ENCODE assay signal across 15 cellular contexts in the genomic region with DNA sequence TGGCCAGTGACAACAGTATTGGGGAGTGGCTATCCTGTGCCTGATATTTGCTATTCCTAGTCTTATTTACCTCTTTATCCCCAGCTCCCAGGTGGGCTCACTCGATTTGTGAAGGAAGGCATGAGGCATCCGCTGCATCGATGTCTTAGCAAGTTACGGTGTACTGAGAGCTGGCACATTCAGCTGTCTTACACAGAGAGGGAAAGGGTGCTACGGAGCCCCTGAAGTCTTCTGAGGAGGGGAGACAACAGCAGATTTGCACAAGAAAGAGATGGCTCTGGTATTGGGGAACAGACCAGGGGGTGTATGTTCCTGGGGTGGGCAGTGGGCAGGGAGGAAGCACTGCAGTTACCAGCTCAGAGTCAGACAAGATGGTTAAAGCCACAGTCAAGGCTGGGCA.
DNase-seq lines count a peak whose midpoint lies in the region; FAIRE-seq and TF ChIP-seq lines count a peak whose summit lies in the region.
"Had no signal": no experiment of that assay in that cellular context is flagged by ENCODE, and none has a peak within 500 bp of the region (broad histone marks: within the 10 kb centered on the region; RNA-seq: fewer than 3 reads in every experiment).

No MANE protein-coding gene starts in this region.

- no peak overlapping the region for H3K4me2 ChIP-seq in H9 (ENCODE audit: insufficient read depth, insufficient read length, low read length)
- no peak overlapping the region for H3K4me2 ChIP-seq in H1 (ENCODE audit: insufficient read depth in 1 of 2, low read depth in 2 of 2, low read length in 2 of 2)
- H3K4me2 ChIP-seq: BLaER1 treated with 17β-estradiol and CSF1 and Interleukin-3, amounts not matched to agents 10 nM and 100 nM had no signal

- TF ChIP-seq POLR2A in H1 (IDR thresholded peaks at IDR 0.05; ENCODE audit: control extremely low read depth in 1 of 2, low read depth in 2 of 2, low read length in 2 of 2) = no peak
- no peak for TF ChIP-seq POLR2A in vagina (IDR thresholded peaks at IDR 0.05)

- H2BK15ac ChIP-seq in H9 (ENCODE audit: low read depth, low read length) (no peak overlapping the region), H1 (ENCODE audit: low read length) (no peak overlapping the region)

- H3K9ac ChIP-seq in H9 (ENCODE audit: extremely low read depth, insufficient read length, low read length) = no peak overlapping the region
- H3K9ac ChIP-seq in H1 (replicated peaks in 1 of 4; ENCODE audit: extremely low read depth in 1 of 4, low read depth in 3 of 4, low read length in 3 of 4) = no peak overlapping the region
- H3K9ac ChIP-seq: BLaER1 treated with 17β-estradiol and CSF1 and Interleukin-3, amounts not matched to agents 10 nM and 100 nM had no signal

- H3K79me1 ChIP-seq in H9 (ENCODE audit: insufficient read depth, low read depth, low read length, poor library complexity, severe bottlenecking) (no peaks in the 10 kb centered on the region), H1 (ENCODE audit: low read depth, low read length) (no peaks in the 10 kb centered on the region)

- H3K4me1 Mint-ChIP-seq in H9 = peaks cover 6% of the 10 kb centered on the region in 2 experiments; a peak in 3 of 4 replicates
- peaks cover 16% of the 10 kb centered on the region for H3K4me1 Mint-ChIP-seq in nephron progenitor cell
- H3K4me1 Mint-ChIP-seq: CD4-positive, CD25-positive, alpha-beta regulatory T cell had no signal

- H3K36me3 Mint-ChIP-seq in H9 (ENCODE audit: insufficient read depth in 1 of 3, low read depth in 3 of 3) (no peaks in the 10 kb centered on the region; a peak in 1 of 7 replicates), nephron progenitor cell (ENCODE audit: low read depth) (no peaks in the 10 kb centered on the region)
- H3K36me3 Mint-ChIP-seq: CD4-positive, CD25-positive, alpha-beta regulatory T cell had no signal

- no peak for FAIRE-seq in H1 (lab: Jason Lieb, UNC)

- no peak overlapping the region for H4K5ac ChIP-seq in H9 (ENCODE audit: insufficient read length, low read depth, low read length)
- no peak overlapping the region for H4K5ac ChIP-seq in H1 (ENCODE audit: insufficient read length, low read depth, low read length)

- intact Hi-C loops in vagina (cut with DNase I) = no loop called here

- H2AK5ac ChIP-seq in H9 (ENCODE audit: insufficient read length, low read length) = no peak overlapping the region
- 0 out of 2 replicates have a peak overlapping the region, but pooled peaks have one; percentile 15 for H2AK5ac ChIP-seq in H1 (ENCODE audit: low read depth, low read length)

- H3K27ac Mint-ChIP-seq in H9 (no peak overlapping the region; a peak in 1 of 7 replicates), nephron progenitor cell (peak overlapping the region; percentile 40)
- H3K27ac Mint-ChIP-seq: CD4-positive, CD25-positive, alpha-beta regulatory T cell; HFFc6 had no signal

- H2BK12ac ChIP-seq in H9 (ENCODE audit: insufficient read length, low read depth, low read length) (no peak overlapping the region), H1 (ENCODE audit: low read depth, low read length) (no peak overlapping the region)

- H3K56ac ChIP-seq in H9 (ENCODE audit: insufficient read length, low read depth, low read length) (no peak overlapping the region), H1 (replicated peaks; ENCODE audit: insufficient read length, low read depth, low read length) (no peak overlapping the region)

- H3K9me3 Mint-ChIP-seq in H9 (peaks cover 2 to 3% of the 10 kb centered on the region in 2 experiments; a peak in 2 of 5 replicates), nephron progenitor cell (peaks cover 3% of the 10 kb centered on the region)

- H3K79me2 ChIP-seq in H9 (ENCODE audit: insufficient read depth, low read length) = no peaks in the 10 kb centered on the region
- no peaks in the 10 kb centered on the region for H3K79me2 ChIP-seq in H1 (ENCODE audit: control insufficient read depth in 1 of 2, insufficient read depth in 2 of 2, low read length in 2 of 2)

- H3K27me3 Mint-ChIP-seq in H9 (ENCODE audit: low read depth) = peaks cover 10% of the 10 kb centered on the region; the same call in 1 of the 2 replicates
- H3K27me3 Mint-ChIP-seq in nephron progenitor cell (ENCODE audit: low read depth, poor library complexity) = peaks cover 6% of the 10 kb centered on the region
- H3K27me3 Mint-ChIP-seq: CD4-positive, CD25-positive, alpha-beta regulatory T cell had no signal

- no peak overlapping the region for H3T11ph ChIP-seq in H9 (ENCODE audit: low read length)

- H3K36me3 ChIP-seq in H1 (ENCODE audit: control insufficient read depth in 2 of 4, insufficient read depth in 4 of 4, low read length in 3 of 4) = no peaks in the 10 kb centered on the region
- no peaks in the 10 kb centered on the region for H3K36me3 ChIP-seq in vagina
- H3K36me3 ChIP-seq: BLaER1 treated with 17β-estradiol and CSF1 and Interleukin-3, amounts not matched to agents 10 nM and 100 nM had no signal

- H3K4me3 ChIP-seq in H1 (ENCODE audit: extremely low read depth in 1 of 4, insufficient read depth in 2 of 4, low read depth in 3 of 4, low read length in 4 of 4) (no peak overlapping the region), vagina (no peak overlapping the region)
- H3K4me3 ChIP-seq: BLaER1 treated with 17β-estradiol and CSF1 and Interleukin-3, amounts not matched to agents 10 nM and 100 nM had no signal

- POLR2A ChIA-PET in H1 (lab: Charles Lee; ENCODE audit: partially characterized antibody) = no interaction called here

- H3K27ac ChIP-seq in H9 (ENCODE audit: insufficient read length, low read depth, low read length) (no peak overlapping the region), H1 (ENCODE audit: low read depth, low read length) (no peak overlapping the region), vagina (no peak overlapping the region)
- H3K27ac ChIP-seq: BLaER1 treated with 17β-estradiol and CSF1 and Interleukin-3, amounts not matched to agents 10 nM and 100 nM had no signal

- H2AFZ ChIP-seq in H9 (ENCODE audit: low read length) (no peak overlapping the region), H1 (ENCODE audit: low read length) (no peak overlapping the region)

- no peaks in the 10 kb centered on the region for H3K4me1 ChIP-seq in H9 (ENCODE audit: insufficient read depth, low read length)
- peaks cover 0 to 6% (median 0%) of the 10 kb centered on the region in 4 experiments; a peak in 1 of 7 replicates for H3K4me1 ChIP-seq in H1 (replicated peaks in 1 of 4; ENCODE audit: control insufficient read depth in 3 of 4, insufficient read depth in 4 of 4, low read length in 3 of 4)
- H3K4me1 ChIP-seq in vagina = peaks cover 7% of the 10 kb centered on the region

- CTCF ChIA-PET in H1 (lab: Charles Lee; ENCODE audit: partially characterized antibody) = interaction anchor here (0.8 to 5.6 kb wide), 10 partner anchors 11 to 254 kb away, joined by 3 to 32 read pairs (median 3); no protein-coding TSS in a partner anchor

- H3K4me3 Mint-ChIP-seq in H9 (no peak overlapping the region), nephron progenitor cell (no peak overlapping the region)
- H3K4me3 Mint-ChIP-seq: CD4-positive, CD25-positive, alpha-beta regulatory T cell; HFFc6 had no signal

- H2BK120ac ChIP-seq in H9 (ENCODE audit: low read depth, low read length, poor library complexity, severe bottlenecking) = no peak overlapping the region
- H2BK120ac ChIP-seq in H1 (replicated peaks; ENCODE audit: low read depth, low read length) = no peak overlapping the region

- H2BK5ac ChIP-seq in H9 (ENCODE audit: insufficient read length, low read length) (no peak overlapping the region), H1 (ENCODE audit: low read depth, low read length) (no peak overlapping the region)

- H4K8ac ChIP-seq in H9 (replicated peaks; ENCODE audit: insufficient read length, low read depth, low read length) (no peak overlapping the region), H1 (ENCODE audit: extremely low read depth, insufficient read depth, low read length) (no peak overlapping the region)

- H4K91ac ChIP-seq in H9 (ENCODE audit: insufficient read length, low read depth, low read length) (no peak overlapping the region), H1 (replicated peaks; ENCODE audit: insufficient read length, low read length) (no peak overlapping the region)

- H4K20me1 ChIP-seq in H9 (ENCODE audit: control insufficient read depth, insufficient read depth, insufficient read length) = no peaks in the 10 kb centered on the region
- H4K20me1 ChIP-seq in H1 (replicated peaks in 1 of 2; ENCODE audit: control insufficient read depth in 1 of 2, insufficient read depth in 2 of 2, low read length in 2 of 2) = no peaks in the 10 kb centered on the region
- H4K20me1 ChIP-seq: BLaER1 treated with 17β-estradiol and CSF1 and Interleukin-3, amounts not matched to agents 10 nM and 100 nM had no signal

- H3K14ac ChIP-seq in H9 (ENCODE audit: insufficient read depth, low read length) (no peak overlapping the region), H1 (ENCODE audit: insufficient read length) (no peak overlapping the region)

- TF ChIP-seq CTCF in H9 (conservative IDR thresholded peaks at IDR 0.05) = no peak
- TF ChIP-seq CTCF in H1 (IDR thresholded peaks at IDR 0.05; ENCODE audit: control extremely low read depth in 1 of 3, insufficient read depth in 1 of 3, low read depth in 1 of 3, low read length in 3 of 3) = no peak
- no peak for TF ChIP-seq CTCF in nephron progenitor cell (IDR thresholded peaks at IDR 0.05)
- no peak for TF ChIP-seq CTCF in vagina (IDR thresholded peaks at IDR 0.05)

- H3K18ac ChIP-seq in H9 (ENCODE audit: insufficient read length, low read depth, low read length) = no peak overlapping the region
- no peak overlapping the region for H3K18ac ChIP-seq in H1 (ENCODE audit: extremely low read depth, low read length)

- no peak for TF ChIP-seq EP300 in H1 (IDR thresholded peaks at IDR 0.05; ENCODE audit: borderline replicate concordance in 1 of 2, low read depth in 2 of 2, low read length in 2 of 2)

- H2BK20ac ChIP-seq in H9 (ENCODE audit: low read depth, low read length, poor library complexity, severe bottlenecking) = no peak overlapping the region
- no peak overlapping the region for H2BK20ac ChIP-seq in H1 (ENCODE audit: low read length)

- H3K27me3 ChIP-seq in H9 (ENCODE audit: insufficient read depth, low read length) = no peaks in the 10 kb centered on the region
- H3K27me3 ChIP-seq in H1 (replicated peaks in 1 of 4; ENCODE audit: control insufficient read depth in 3 of 4, extremely low read depth in 1 of 4, insufficient read depth in 3 of 4, low read length in 3 of 4) = no peaks in the 10 kb centered on the region
- no peaks in the 10 kb centered on the region for H3K27me3 ChIP-seq in vagina
- H3K27me3 ChIP-seq: BLaER1 treated with 17β-estradiol and CSF1 and Interleukin-3, amounts not matched to agents 10 nM and 100 nM had no signal

- WGBS in H9 (ENCODE audit: extremely low coverage, insufficient read length, low lambda C conversion rate) = no CpG with 5 or more reads among the region's 5 CpGs
- WGBS in H1 (ENCODE audit: extremely low coverage in 1 of 2, insufficient coverage in 1 of 2, insufficient read length in 1 of 2, insufficient replicate concordance in 2 of 2, low coverage in 1 of 2, low lambda C conversion rate in 2 of 2, missing lambda C conversion rate in 1 of 2), 2 experiments = 88% methylated on average over 5 of the region's 5 CpGs; no CpG with 5 or more reads in 1 of the 2 experiments

- TF ChIP-seq RAD21 in H1 (IDR thresholded peaks at IDR 0.05 in 1 of 2, conservative IDR thresholded peaks at IDR 0.05 in 1 of 2; ENCODE audit: low read depth in 2 of 2, low read length in 2 of 2) = no peak

- DNase-seq in H9 (peak; percentile 14), H1 (ENCODE audit: low read depth in 1 of 2, low spot score in 2 of 2) (peak in 1 of 2 experiments; percentile 39), nephron progenitor cell (no peak), vagina (ENCODE audit: extremely low spot score in 2 of 2) (peak; percentile 28 to 62), SW 1271 (lab: John Stamatoyannopoulos, UW) (no peak), SKM-1 treated with dmso at 0.1 percent for 144 hours (lab: John Stamatoyannopoulos, UW; ENCODE audit: unreplicated experiment) (no peak)
- DNase-seq in stimulated activated naive CD4-positive, alpha-beta T cell treated with Interleukin-2 at 50 U/mL for 16 hours (lab: John Stamatoyannopoulos, UW) = no peak
- DNase-seq: ACHN; Calu3; CD4-positive, CD25-positive, alpha-beta regulatory T cell; DMS 273 treated with DMSO at 0.1 percent for 48 hours; GOT3; HCEC 1CT; HFFc6 had no signal

- H3K4ac ChIP-seq in H9 (ENCODE audit: low read depth, low read length) (no peak overlapping the region), H1 (replicated peaks; ENCODE audit: insufficient read length, low read depth, low read length) (no peak overlapping the region)

- H3K23ac ChIP-seq in H9 (ENCODE audit: insufficient read length, low read depth, low read length) = no peak overlapping the region
- no peak overlapping the region for H3K23ac ChIP-seq in H1 (ENCODE audit: insufficient read length)

- H3K23me2 ChIP-seq in H9 (ENCODE audit: insufficient read length, low read depth, low read length, poor library complexity, severe bottlenecking) (no peaks in the 10 kb centered on the region), H1 (ENCODE audit: low read depth, low read length) (no peaks in the 10 kb centered on the region)

- H3K9me3 ChIP-seq in H9 (ENCODE audit: control insufficient read depth, low read depth, low read length) (no peaks in the 10 kb centered on the region), H1 (ENCODE audit: insufficient read depth in 2 of 2, low read depth in 1 of 2, low read length in 1 of 2) (no peaks in the 10 kb centered on the region), vagina (no peaks in the 10 kb centered on the region)

Comparison
In these comparisons a context has a peak if more than half of its experiments do, and no peak if none do; other contexts are left out.
1. DNase-seq: peak in H9 (single experiment) and vagina (2 of 2); none in nephron progenitor cell (single experiment), SW 1271 (0 of 2), stimulated activated naive CD4-positive, alpha-beta T cell treated with Interleukin-2 at 50 U/mL for 16 hours (single experiment) and SKM-1 treated with dmso at 0.1 percent for 144 hours (single experiment).